Comparison of ENCODE assay signal across 8 cellular contexts in the genomic region with DNA sequence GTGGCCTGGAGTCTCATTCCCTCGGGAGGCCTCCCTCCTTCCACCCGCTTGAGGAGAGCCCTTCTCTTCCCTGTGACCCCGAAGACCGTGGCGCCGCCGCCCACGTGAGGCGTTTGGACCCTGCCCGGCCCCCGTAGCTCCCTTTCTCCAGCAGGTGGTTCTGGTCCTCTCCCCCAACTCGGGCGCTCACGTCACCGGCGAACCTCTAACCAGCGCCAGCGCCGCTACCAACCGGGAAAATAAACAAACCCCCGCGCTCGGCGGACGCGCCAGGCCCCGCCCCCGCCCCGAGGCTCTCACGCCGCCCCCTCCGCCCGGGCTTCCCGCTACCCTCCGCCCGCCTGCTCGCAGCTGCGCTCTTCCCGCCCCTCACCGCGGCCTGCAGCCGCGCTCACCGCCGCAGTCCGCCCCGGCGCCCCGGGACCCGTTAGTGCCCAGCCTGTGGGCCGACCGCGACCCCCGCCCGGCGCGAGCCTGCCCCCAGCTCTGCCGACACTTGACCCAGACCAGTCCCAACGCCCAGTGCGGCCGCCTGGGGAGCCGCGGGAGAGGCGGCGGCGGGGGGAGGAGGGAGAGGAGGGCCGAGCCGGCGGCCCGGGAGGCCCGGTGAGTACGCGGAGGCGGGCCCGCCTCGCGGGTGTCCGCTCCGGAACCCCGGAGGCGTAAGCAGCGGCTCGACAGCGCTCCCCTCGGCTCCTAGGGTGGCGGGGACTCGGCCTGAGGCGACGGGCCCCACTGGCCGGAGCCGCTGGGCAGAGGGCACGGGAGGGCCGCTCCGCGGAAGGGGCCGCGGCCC.
DNase-seq lines count a peak whose midpoint lies in the region; ATAC-seq and TF ChIP-seq lines count a peak whose summit lies in the region.
"Not testable (repeated sequence)": the region's sequence is repeated elsewhere in the genome, so short reads cannot be mapped to it uniquely, and the experiment has no call there.

No MANE protein-coding gene starts in this region.

- peak; percentile 8 for TF ChIP-seq CTCF in AG09309 (IDR thresholded peaks at IDR 0.05; ENCODE audit: control insufficient read depth, insufficient read depth, low read depth, low read length, missing control alignments)
- not testable (repeated sequence) for TF ChIP-seq CTCF in choroid plexus epithelial cell (conservative IDR thresholded peaks at IDR 0.05; ENCODE audit: low read depth, low read length)

- H3K4me3 ChIP-seq in AG09309 (ENCODE audit: control insufficient read depth, low read depth, low read length) (peak overlapping the region; percentile 62), choroid plexus epithelial cell (ENCODE audit: low read depth, low read length) (peak overlapping the region; percentile 70)

- not testable (repeated sequence) for DNase-seq in AG09309 (ENCODE audit: low read depth)
- DNase-seq in NCI-H2196 (lab: John Stamatoyannopoulos, UW; ENCODE audit: unreplicated experiment) (peak; percentile 55), choroid plexus epithelial cell (ENCODE audit: low read depth) (peak; percentile 56), kidney tubule cell (ENCODE audit: low spot score) (peak; percentile 75)
- DNase-seq in activated CD4-positive, alpha-beta T cell treated with anti-CD3 and anti-CD28 coated beads for 24 hours (ENCODE audit: low read depth in 2 of 2) = peak; percentile 50 to 61
- DNase-seq in stimulated activated CD4-positive, alpha-beta T cell treated with anti-CD3 and anti-CD28 coated beads, Interleukin-15, amount 100 ng/mL, for 24 hours = peak; percentile 80

- peak; percentile 83 for ATAC-seq in GM19023 (IDR thresholded peaks at IDR 0.05; ENCODE audit: unreplicated experiment)
- peak; percentile 81 for ATAC-seq in HG03135 (IDR thresholded peaks at IDR 0.05; ENCODE audit: unreplicated experiment)
